Comparison of ENCODE assay signal across 8 cellular contexts in genomic region chr9:3526166-3526902, GRCh38. TPM values are rescaled to one million over a fixed set of nuclear protein-coding genes. Genes with fewer than 3 reads are reported as not detected.
DNase-seq lines count a peak whose midpoint lies in the region; ATAC-seq, FAIRE-seq and TF ChIP-seq lines count a peak whose summit lies in the region.

No MANE protein-coding gene starts in this region.

- no peak for FAIRE-seq in GM12892 (lab: Jason Lieb, UNC)

- intact Hi-C loops in adrenal gland (cut with DNase I) = no loop called here
- intact Hi-C loops in left cardiac atrium (cut with DNase I) = no loop called here
- intact Hi-C loops in upper lobe of right lung (cut with DNase I) = no loop called here

- peak; percentile 88 for TF ChIP-seq POLR2A in GM12892 (IDR thresholded peaks at IDR 0.05; ENCODE audit: low read depth, low read length)
- TF ChIP-seq POLR2A in adrenal gland (IDR thresholded peaks at IDR 0.05) = peak; percentile 75 to 91

- 0% methylated on average over 10 to 67 of the region's 67 CpGs for WGBS in adrenal gland, 4 donors

- H3K4me1 Mint-ChIP-seq in progenitor cell of endocrine pancreas (ENCODE audit: low read depth) = peaks cover 34% of the 10 kb centered on the region

- peaks cover 4% of the 10 kb centered on the region for H3K36me3 Mint-ChIP-seq in progenitor cell of endocrine pancreas (ENCODE audit: insufficient read depth)

- H3K9me3 Mint-ChIP-seq in progenitor cell of endocrine pancreas (ENCODE audit: low read depth) = no peaks in the 10 kb centered on the region

- H3K4me1 ChIP-seq in adrenal gland (replicated peaks in 1 of 2) (peaks cover 7 to 25% of the 10 kb centered on the region in 2 donors), upper lobe of right lung (peaks cover 29% of the 10 kb centered on the region)

- no peaks in the 10 kb centered on the region for H3K27me3 Mint-ChIP-seq in progenitor cell of endocrine pancreas

- H3K27me3 ChIP-seq in adrenal gland = no peaks in the 10 kb centered on the region
- no peaks in the 10 kb centered on the region for H3K27me3 ChIP-seq in upper lobe of right lung

- no peaks in the 10 kb centered on the region for H3K9me3 ChIP-seq in adrenal gland (replicated peaks in 1 of 3)
- H3K9me3 ChIP-seq in upper lobe of right lung = no peaks in the 10 kb centered on the region

- H3K36me3 ChIP-seq in adrenal gland (replicated peaks in 1 of 2) (no peaks in the 10 kb centered on the region), upper lobe of right lung (no peaks in the 10 kb centered on the region)

- H3K4me3 ChIP-seq in adrenal gland (peak overlapping the region; percentile 80 to 99 (median 91)), upper lobe of right lung (peak overlapping the region; percentile 80)

- peak; percentile 63 for ATAC-seq in HG02763 (IDR thresholded peaks at IDR 0.05; ENCODE audit: unreplicated experiment)
- ATAC-seq in left cardiac atrium = peak; percentile 94 to 96
- ATAC-seq in upper lobe of right lung = peak; percentile 92

- H3K27ac ChIP-seq in adrenal gland = peak overlapping the region; percentile 99 to 100 (median 100)
- H3K27ac ChIP-seq in upper lobe of right lung = peak overlapping the region; percentile 100

- DNase-seq in GM12892 (ENCODE audit: insufficient read length) (peak; percentile 36), NCI-H128 (lab: John Stamatoyannopoulos, UW; ENCODE audit: unreplicated experiment) (peak; percentile 63), T follicular helper cell (ENCODE audit: low read depth) (peak; percentile 85), adrenal gland (peak; percentile 84 to 93 (median 88)), left cardiac atrium (peak; percentile 91), progenitor cell of endocrine pancreas (ENCODE audit: low spot score, unreplicated experiment) (peak; percentile 67), upper lobe of right lung (peak; percentile 94)

- peak overlapping the region; percentile 100 for H3K27ac Mint-ChIP-seq in progenitor cell of endocrine pancreas

- TF ChIP-seq CTCF in adrenal gland (IDR thresholded peaks at IDR 0.05) (no peak), progenitor cell of endocrine pancreas (IDR thresholded peaks at IDR 0.05; ENCODE audit: unreplicated experiment) (no peak), upper lobe of right lung (IDR thresholded peaks at IDR 0.05) (no peak)

- H3K4me3 Mint-ChIP-seq in progenitor cell of endocrine pancreas (ENCODE audit: low read depth) = peak overlapping the region; percentile 97

RNA-seq across cellular contexts. Expression of gene RFX3, which starts 0.5 kb away (rescaled TPM):
- 7.2 TPM for polyA plus RNA-seq in GM12892 (2012; ENCODE audit: missing spikeins)
- total RNA-seq in adrenal gland (10 to 100 TPM in 2 of 8 donors, 1 to 10 TPM in 6; 3.1 to 14.2 (median 6.2) TPM), left cardiac atrium (1 to 10 TPM; 4.2 to 4.6 TPM), progenitor cell of endocrine pancreas (53.9 and 57.2 TPM in 2 replicates), upper lobe of right lung (13.8 TPM)
- polyA plus RNA-seq in adrenal gland = 1 to 10 TPM; 1.4 to 2.5 (median 1.9) TPM

Comparison
In these comparisons a context has a peak if more than half of its experiments do, and no peak if none do; other contexts are left out.
1. Peak in every context shown above with its lines: DNase-seq, ATAC-seq, H3K4me3 ChIP-seq and H3K27ac ChIP-seq.
2. DNase-seq: peak in every context shown above with its lines; median percentile 94 in upper lobe of right lung; 91 in left cardiac atrium; 88 in adrenal gland; 85 in T follicular helper cell; 67 in progenitor cell of endocrine pancreas; 63 in NCI-H128; 36 in GM12892.